In the genomic region with DNA sequence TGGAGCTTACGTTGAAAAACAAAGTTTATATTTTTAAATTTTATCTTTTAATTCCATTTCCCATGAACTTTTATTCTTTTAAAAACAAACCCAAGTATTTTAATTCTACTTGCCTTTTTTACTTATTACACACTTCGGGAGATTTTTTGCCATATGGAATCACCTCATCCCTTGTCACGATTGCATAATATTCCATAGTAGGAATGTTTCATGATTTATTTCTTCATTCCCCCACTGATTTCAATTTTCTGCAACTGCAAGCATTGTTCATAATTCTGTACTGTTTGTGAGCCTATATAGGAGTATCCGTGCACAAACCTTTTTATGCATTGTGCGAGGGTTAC, we compare ENCODE assay signal across 8 cellular contexts. TPM values are rescaled to one million over a fixed set of nuclear protein-coding genes. Genes with fewer than 3 reads are reported as not detected.
DNase-seq lines count a peak whose midpoint lies in the region; ATAC-seq and TF ChIP-seq lines count a peak whose summit lies in the region.

No MANE protein-coding gene starts in this region.

- TF ChIP-seq CTCF in KMS-11 (conservative IDR thresholded peaks at IDR 0.05; ENCODE audit: low read depth, low read length), result no peak

- H2AFZ ChIP-seq in ACC112 (ENCODE audit: low read length, unreplicated experiment) (peak overlapping the region; percentile 79), KMS-11 (ENCODE audit: low read depth) (peak overlapping the region; percentile 48)

- 0 out of 2 replicates have a peak, but pooled peaks cover 1% of the 10 kb centered on the region for H3K36me3 ChIP-seq in ACC112 (ENCODE audit: insufficient read depth, low read length)
- no peaks in the 10 kb centered on the region for H3K36me3 ChIP-seq in KMS-11 (ENCODE audit: insufficient read depth)

- H3K36me3 Mint-ChIP-seq in naive B cell, result no peaks in the 10 kb centered on the region

- H3K27ac ChIP-seq in ACC112 (ENCODE audit: low read depth, low read length) (peak overlapping the region; percentile 81; the same call in 1 of the 2 replicates), KMS-11 (peak overlapping the region; percentile 96), cingulate gyrus (ENCODE audit: low read depth, low read length) (peak overlapping the region; percentile 50)

- no peak for DNase-seq in naive B cell
- DNase-seq in left colon, result no peak
- DNase-seq in NCI-H510A (lab: John Stamatoyannopoulos, UW), result no peak

- ATAC-seq in naive B cell (ENCODE audit: low read depth in 2 of 2) (no peak), left colon (no peak), GM21526 (IDR thresholded peaks at IDR 0.05; ENCODE audit: low FRiP score, unreplicated experiment) (no peak), GM19324 (IDR thresholded peaks at IDR 0.05; ENCODE audit: low FRiP score, unreplicated experiment) (no peak)

- H3K9ac ChIP-seq in KMS-11, result peak overlapping the region; percentile 98

- H3K4me3 Mint-ChIP-seq in naive B cell, result peak overlapping the region; percentile 84 to 98 (median 96)

- H3K4me2 ChIP-seq in KMS-11, result peak overlapping the region; percentile 41

- peaks cover 2 to 16% (median 2%) of the 10 kb centered on the region in 3 donors for H3K27me3 Mint-ChIP-seq in naive B cell

- H3K79me2 ChIP-seq in ACC112 (ENCODE audit: control insufficient read depth, insufficient read depth, low read length, unreplicated experiment) (peaks cover 40% of the 10 kb centered on the region), KMS-11 (ENCODE audit: insufficient read depth, low read depth) (peaks cover 39% of the 10 kb centered on the region)

- H4K20me1 ChIP-seq in KMS-11 (ENCODE audit: insufficient read depth), result 0 out of 2 replicates have a peak, but pooled peaks cover 10% of the 10 kb centered on the region

- H3K9me3 Mint-ChIP-seq in naive B cell, result peaks cover 0 to 8% (median 0%) of the 10 kb centered on the region in 7 donors

- H3K27me3 ChIP-seq in ACC112 (ENCODE audit: insufficient read depth, low read length) (no peaks in the 10 kb centered on the region), KMS-11 (ENCODE audit: insufficient read depth, low read depth) (no peaks in the 10 kb centered on the region)

- H3K27ac Mint-ChIP-seq in naive B cell, result peak overlapping the region; percentile 97 to 100 (median 100)

- intact Hi-C loops in left colon (cut with DNase I, micrococcal nuclease), result no loop called here

- H3K4me1 Mint-ChIP-seq in naive B cell, result peaks cover 28 to 44% (median 35%) of the 10 kb centered on the region in 3 donors

- H3K4me1 ChIP-seq in ACC112 (ENCODE audit: control insufficient read depth, insufficient read depth, low read length, unreplicated experiment), result peaks cover 22% of the 10 kb centered on the region
- peaks cover 20% of the 10 kb centered on the region for H3K4me1 ChIP-seq in KMS-11 (ENCODE audit: low read depth, poor library complexity, severe bottlenecking)

- H3K4me3 ChIP-seq in ACC112 (ENCODE audit: low read depth, low read length) (peak overlapping the region; percentile 92), KMS-11 (IDR thresholded peaks at IDR 0.05; ENCODE audit: insufficient read depth, low read depth, low read length) (no peak overlapping the region)

RNA-seq across cellular contexts. Expression of a gene that starts 0.6 kb away (rescaled TPM):
- polyA plus RNA-seq in naive B cell (ENCODE audit: low read depth in 6 of 6), result 10 to 100 TPM; 21.2 to 78.3 (median 57.5) TPM
- 10 to 100 TPM; 36.7 to 48.6 TPM for total RNA-seq in left colon
